Comparison of ENCODE assay signal across 19 cellular contexts in genomic region chr18:37559194-37559593, GRCh38. TPM values are rescaled to one million over a fixed set of nuclear protein-coding genes. Genes with fewer than 3 reads are reported as not detected.
DNase-seq lines count a peak whose midpoint lies in the region; ATAC-seq, FAIRE-seq and TF ChIP-seq lines count a peak whose summit lies in the region.
"Had no signal": no experiment of that assay in that cellular context is flagged by ENCODE, and none has a peak within 500 bp of the region (broad histone marks: within the 10 kb centered on the region; RNA-seq: fewer than 3 reads in every experiment).

No MANE protein-coding gene starts in this region.

- H3K27ac ChIP-seq in GM12878 (ENCODE audit: control insufficient read depth, insufficient read depth), result no peak overlapping the region
- H3K27ac ChIP-seq in upper lobe of right lung, result no peak overlapping the region

- no peaks in the 10 kb centered on the region for H3K79me2 ChIP-seq in GM12878 (ENCODE audit: control insufficient read depth, insufficient read depth, low read length)

- CTCF ChIA-PET in GM12878 (lab: Yijun Ruan, JAX), result interaction anchor here (0.6 kb wide), 2 partner anchors 351 to 580 kb away, joined by 3 to 4 read pairs; no protein-coding TSS in a partner anchor

- POLR2A ChIA-PET in GM12878 (lab: Charles Lee), result no interaction called here

- no peak overlapping the region for H3K4me3 ChIP-seq in GM12878
- no peak overlapping the region for H3K4me3 ChIP-seq in upper lobe of right lung
- H3K4me3 ChIP-seq: GM23338 had no signal

- no peak for TF ChIP-seq RAD21 in GM12878 (IDR thresholded peaks at IDR 0.05; ENCODE audit: insufficient read depth, low read depth, low read length)

- no peak overlapping the region for H2AFZ ChIP-seq in GM12878 (ENCODE audit: control insufficient read depth, low read depth, low read length)
- H2AFZ ChIP-seq: GM23338 had no signal

- DNase-seq in GM12878 (ENCODE audit: low read depth, low spot score) (no peak), upper lobe of right lung (no peak), NCI-H510A treated with DMSO at 0.1 percent for 48 hours (lab: John Stamatoyannopoulos, UW) (no peak)
- no peak for DNase-seq in T-helper 2 cell treated with Interferon-gamma antibody and Interleukin-4, amounts not matched to agents 5 μg/mL and 100 μg/mL, for 36 hours (ENCODE audit: low spot score)
- DNase-seq: AML-193, KBM-7, NCI-H1105 treated with DMSO at 0.1 percent for 48 hours, NCI-H1694 treated with DMSO at 0.1 percent for 48 hours, NCI-H446, Right ventricle myocardium superior had no signal

- H3K36me3 ChIP-seq in GM12878 (ENCODE audit: control insufficient read depth in 2 of 2, insufficient read depth in 2 of 2, low read length in 1 of 2) (no peaks in the 10 kb centered on the region), upper lobe of right lung (no peaks in the 10 kb centered on the region)

- no peak overlapping the region for H3K9ac ChIP-seq in GM12878 (ENCODE audit: control insufficient read depth, insufficient read depth, low read length)

- TF ChIP-seq CTCF in GM12878 (IDR thresholded peaks at IDR 0.05 in 2 of 3, conservative IDR thresholded peaks at IDR 0.05 in 1 of 3; ENCODE audit: control insufficient read depth in 2 of 3, extremely low read depth in 1 of 3, insufficient read depth in 1 of 3, low read depth in 3 of 3, low read length in 3 of 3), result no peak
- no peak for TF ChIP-seq CTCF in upper lobe of right lung (IDR thresholded peaks at IDR 0.05)

- H3K27ac Mint-ChIP-seq in T-helper 2 cell treated with Interferon-gamma antibody and Interleukin-4, amounts not matched to agents 5 μg/mL and 100 μg/mL, for 36 hours, result no peak overlapping the region
- H3K27ac Mint-ChIP-seq: GM23338 had no signal

- H3K27me3 ChIP-seq in GM12878 (replicated peaks in 1 of 2; ENCODE audit: control insufficient read depth in 2 of 2, insufficient read depth in 2 of 2, low read length in 1 of 2) (peaks cover 0 to 2% of the 10 kb centered on the region in 2 experiments; a peak in 1 of 4 replicates), upper lobe of right lung (peaks cover 23% of the 10 kb centered on the region)

- ATAC-seq in GM18520 (IDR thresholded peaks at IDR 0.05; ENCODE audit: unreplicated experiment) (peak; percentile 82), GM21381 (IDR thresholded peaks at IDR 0.05; ENCODE audit: unreplicated experiment) (peak; percentile 51), GM12878 (peak; percentile 41; the same call in 2 of the 3 replicates), HG03108 (IDR thresholded peaks at IDR 0.05; ENCODE audit: unreplicated experiment) (no peak), upper lobe of right lung (no peak)
- ATAC-seq: GM23338, HCT116, HepG2 had no signal

- no peak overlapping the region for H3K4me2 ChIP-seq in GM12878 (ENCODE audit: control insufficient read depth, insufficient read depth)
- H3K4me2 ChIP-seq: GM23338 had no signal

- FAIRE-seq in GM12878 (lab: Jason Lieb, UNC), result no peak
- FAIRE-seq: GM12892, HepG2 had no signal

- H3K9me3 ChIP-seq in GM12878 (replicated peaks; ENCODE audit: control insufficient read depth, insufficient read depth, low read length), result no peaks in the 10 kb centered on the region
- H3K9me3 ChIP-seq in upper lobe of right lung, result no peaks in the 10 kb centered on the region

- no peak overlapping the region for H3K4me3 Mint-ChIP-seq in T-helper 2 cell treated with Interferon-gamma antibody and Interleukin-4, amounts not matched to agents 5 μg/mL and 100 μg/mL, for 36 hours
- H3K4me3 Mint-ChIP-seq: GM23338 had no signal

- H3K4me1 Mint-ChIP-seq in T-helper 2 cell treated with Interferon-gamma antibody and Interleukin-4, amounts not matched to agents 5 μg/mL and 100 μg/mL, for 36 hours (ENCODE audit: low read depth), result no peaks in the 10 kb centered on the region

- no peak for TF ChIP-seq POLR2A in GM12878 (IDR thresholded peaks at IDR 0.05; ENCODE audit: low read depth, low read length)

- in situ Hi-C loops in GM12878 (cut with MboI), result no loop called here

- 0% methylated on average over 1 of the region's 1 CpG for WGBS in GM12878 (ENCODE audit: insufficient coverage, insufficient replicate concordance, low lambda C conversion rate, missing lambda C conversion rate)

- H3K27me3 Mint-ChIP-seq in T-helper 2 cell treated with Interferon-gamma antibody and Interleukin-4, amounts not matched to agents 5 μg/mL and 100 μg/mL, for 36 hours (ENCODE audit: low read depth), result peaks cover 20% of the 10 kb centered on the region

- H3K4me1 ChIP-seq in GM12878 (ENCODE audit: control insufficient read depth, insufficient read depth, low read length) (no peaks in the 10 kb centered on the region), upper lobe of right lung (no peaks in the 10 kb centered on the region)

- H3K36me3 Mint-ChIP-seq in T-helper 2 cell treated with Interferon-gamma antibody and Interleukin-4, amounts not matched to agents 5 μg/mL and 100 μg/mL, for 36 hours (ENCODE audit: low read depth), result no peaks in the 10 kb centered on the region

- H3K9me3 Mint-ChIP-seq in T-helper 2 cell treated with Interferon-gamma antibody and Interleukin-4, amounts not matched to agents 5 μg/mL and 100 μg/mL, for 36 hours, result no peaks in the 10 kb centered on the region
- H3K9me3 Mint-ChIP-seq: GM23338 had no signal

- no TSS peak for BruUV-seq in GM12878 (replicated peaks; lab: Mats Ljungman, UMichigan)

- no peak for TF ChIP-seq EP300 in GM12878 (IDR thresholded peaks at IDR 0.05; ENCODE audit: borderline replicate concordance in 1 of 2, control insufficient read depth in 1 of 2, low read depth in 2 of 2, low read length in 2 of 2)

- RAD21 ChIA-PET in GM12878 (lab: Charles Lee; ENCODE audit: unreplicated experiment), result no interaction called here

- SMC1A ChIA-PET in GM12878 (lab: Charles Lee; ENCODE audit: uncharacterized antibody, unreplicated experiment), result no interaction called here

- intact Hi-C loops in GM12878 (cut with micrococcal nuclease; ENCODE audit: unreplicated experiment) (no loop called here), upper lobe of right lung (cut with DNase I) (no loop called here)

- H4K20me1 ChIP-seq in GM12878 (ENCODE audit: control insufficient read depth, insufficient read depth), result no peaks in the 10 kb centered on the region

TF ChIP-seq in GM12878, 131 proteins besides CTCF, POLR2A, EP300 and RAD21 (continues in another document):
- TF ChIP-seq SMAD1 (IDR thresholded peaks at IDR 0.05; ENCODE audit: low read depth, partially characterized antibody) (no peak), E4F1 (IDR thresholded peaks at IDR 0.05; ENCODE audit: borderline replicate concordance, partially characterized antibody) (no peak), FOXM1 (IDR thresholded peaks at IDR 0.05; ENCODE audit: low read depth, low read length) (no peak), SMARCA5 (IDR thresholded peaks at IDR 0.05) (no peak), ASH2L (IDR thresholded peaks at IDR 0.05; ENCODE audit: borderline replicate concordance, low read depth) (no peak)

RNA-seq across cellular contexts. Expression of gene CELF4, which starts 6.4 kb away (rescaled TPM):
- not detected in 2 replicates for total RNA-seq in GM12878 (2013; cell fraction: nucleolus; rRNA removed)
- not detected in 2 replicates for total RNA-seq in GM12878 (2014; rRNA removed)
- total RNA-seq in GM12878 (2014; rRNA removed; fragmentation: Illumina TruSeq; extraction: Trizol), result not detected in 2 replicates
- total RNA-seq in GM12878 (2021), result not detected in 2 replicates
- polyA plus RNA-seq in GM12878 (2011; ENCODE audit: low read depth), result not detected
- not detected in 2 replicates for polyA plus RNA-seq in GM12878 (2011; rRNA removed)
- not detected in 2 replicates for polyA plus RNA-seq in GM12878 (2011; cell fraction: cytosol; rRNA removed)
- not detected in 2 replicates for polyA plus RNA-seq in GM12878 (2011; cell fraction: nucleus; rRNA removed)
- polyA plus RNA-seq in GM12878 (2012), result not detected in 2 replicates
- not detected in 2 replicates for polyA plus RNA-seq in GM12878 (2014; fragmentation: Illumina TruSeq; extraction: Trizol)
- polyA plus RNA-seq in GM12878 (2014; fragmentation: Nextera tagmentation; extraction: Ambion mirVana), result under 1 TPM in 1 of 2 experiments, not detected in 1; 0.03 TPM
- polyA plus RNA-seq in GM12878 (2014; rRNA removed), result not detected in 2 replicates
- under 1 TPM in 1 of 2 experiments, not detected in 1; 0.32 TPM for polyA plus RNA-seq in GM12878 (2016; fragmentation: Nextera tagmentation; extraction: Ambion mirVana)
- not detected in 2 replicates for polyA minus RNA-seq in GM12878 (2011; rRNA and poly(A)+ RNA removed)
- polyA minus RNA-seq in GM12878 (2011; cell fraction: cytosol; rRNA and poly(A)+ RNA removed), result not detected in 2 replicates
- not detected in 2 replicates for polyA minus RNA-seq in GM12878 (2011; cell fraction: nucleus; rRNA and poly(A)+ RNA removed)
- total RNA-seq in upper lobe of right lung, result 1.2 TPM
- total RNA-seq: HepG2; OCI-LY7; T-helper 2 cell treated with Interferon-gamma antibody and Interleukin-4, amounts not matched to agents 100 ng/mL and 5 ng/mL, for 36 hours had no signal
- polyA plus RNA-seq: HepG2 had no signal

Comparison
In these comparisons a context has a peak if more than half of its experiments do, and no peak if none do; other contexts are left out.
1. ATAC-seq: peak in GM18520 (single experiment), GM21381 (single experiment) and GM12878 (single experiment); none in HG03108 (single experiment) and upper lobe of right lung (single experiment).